ENCODE assay signal across 30 cellular contexts in the genomic region with DNA sequence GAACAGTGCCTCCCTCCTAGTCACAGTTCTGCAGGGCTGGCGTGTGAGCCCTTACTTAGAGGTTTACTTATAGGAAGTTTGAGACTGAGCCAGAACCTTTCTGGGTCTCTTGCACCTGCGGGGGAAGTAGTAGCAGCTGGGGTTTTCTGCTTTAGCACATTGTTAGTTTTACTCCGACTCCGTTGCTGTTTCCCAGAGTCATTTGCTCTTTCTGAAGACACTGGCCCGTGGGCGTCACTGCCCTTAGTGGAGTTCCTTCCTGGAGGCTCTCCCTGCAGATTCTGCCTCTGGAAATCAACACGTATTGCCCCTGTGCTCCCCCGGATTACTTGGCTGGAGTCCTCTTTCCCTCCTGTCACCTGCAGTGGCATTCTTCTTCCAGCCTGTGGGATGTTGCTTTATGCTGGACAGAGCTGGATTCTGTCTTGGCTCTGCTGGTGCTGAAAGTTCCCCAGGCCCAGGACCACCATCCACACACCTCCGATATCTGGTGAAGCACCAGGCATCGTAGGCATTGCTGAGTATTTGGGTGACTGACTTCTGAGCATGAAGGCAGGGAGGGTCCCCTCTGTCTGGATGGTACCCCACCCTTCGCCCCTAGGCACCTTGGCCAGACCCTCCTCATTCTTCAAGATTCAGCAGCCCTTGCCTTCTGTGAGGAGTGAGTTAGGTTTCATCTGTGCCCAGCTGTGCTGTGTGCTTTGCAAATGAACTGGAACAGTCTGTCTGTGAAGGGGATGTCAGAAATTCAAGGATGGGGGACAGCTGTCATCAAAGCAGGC. TPM values are rescaled to one million over a fixed set of nuclear protein-coding genes. Genes with fewer than 3 reads are reported as not detected.
A peak's percentile ranks its signal among the peaks of the same experiment; 100 is the strongest.
DNase-seq lines count a peak whose midpoint lies in the region; ATAC-seq and TF ChIP-seq lines count a peak whose summit lies in the region.
"Had no signal": no experiment of that assay in that cellular context is flagged by ENCODE, and none has a peak within 500 bp of the region (broad histone marks: within the 10 kb centered on the region; RNA-seq: fewer than 3 reads in every experiment).

No MANE protein-coding gene starts in this region.

- H3K79me2 ChIP-seq in neural progenitor cell (ENCODE audit: low read depth) = peaks cover 92% of the 10 kb centered on the region

- H3K9me3 Mint-ChIP-seq in neural progenitor cell = no peaks in the 10 kb centered on the region
- H3K9me3 Mint-ChIP-seq in CD4-positive, alpha-beta T cell = no peaks in the 10 kb centered on the region
- H3K9me3 Mint-ChIP-seq: activated CD4-positive, alpha-beta T cell treated with anti-CD3 and anti-CD28 coated beads, Interleukin-2, amount 10 ng/mL, durations not matched to agents 24 days and 14 days; neural crest cell; stimulated activated memory B cell treated with anti-CD40 and anti-IgM and Interleukin-4, amounts not matched to agents 10 μg/mL and 1 μg/mL and 100 μg/mL, for 72 hours had no signal

- H3K4me2 ChIP-seq in neural progenitor cell = no peak overlapping the region
- H3K4me2 ChIP-seq: A549 had no signal

- no peak for TF ChIP-seq CTCF in neural progenitor cell (IDR thresholded peaks at IDR 0.05)
- TF ChIP-seq CTCF in CD4-positive, alpha-beta T cell (IDR thresholded peaks at IDR 0.05) = no peak

- H3K4me3 ChIP-seq in neural progenitor cell = no peak overlapping the region
- H3K4me3 ChIP-seq: A549, dorsolateral prefrontal cortex, gastrocnemius medialis, HAP-1, MG63, prostate gland, suprapubic skin, vagina had no signal

- peaks cover 14% of the 10 kb centered on the region for H3K4me1 ChIP-seq in neural progenitor cell
- H3K4me1 ChIP-seq: gastrocnemius medialis, HAP-1 had no signal

- peak in 1 of 2 donors; percentile 36 for ATAC-seq in left cardiac atrium
- no peak for ATAC-seq in Right ventricle myocardium superior (ENCODE audit: poor library complexity)
- ATAC-seq in GM19452 (IDR thresholded peaks at IDR 0.05; ENCODE audit: unreplicated experiment) = no peak
- ATAC-seq in GM18868 (IDR thresholded peaks at IDR 0.05; ENCODE audit: unreplicated experiment) = no peak
- no peak for ATAC-seq in HG03108 (IDR thresholded peaks at IDR 0.05; ENCODE audit: unreplicated experiment)
- no peak for ATAC-seq in CD4-positive, alpha-beta T cell (ENCODE audit: poor library complexity)
- ATAC-seq: A549; gastrocnemius medialis; sciatic nerve; stimulated activated memory B cell treated with anti-CD40 and anti-IgM and Interleukin-4, amounts not matched to agents 10 μg/mL and 1 μg/mL and 100 μg/mL, for 72 hours had no signal

- H3K9me3 ChIP-seq in neural progenitor cell (ENCODE audit: low read depth) = no peaks in the 10 kb centered on the region
- no peaks in the 10 kb centered on the region for H3K9me3 ChIP-seq in CD4-positive, alpha-beta T cell (ENCODE audit: control insufficient read depth, low read length)
- H3K9me3 ChIP-seq: A549, gastrocnemius medialis, HAP-1, MG63, prostate gland, suprapubic skin, vagina had no signal

- no peaks in the 10 kb centered on the region for H3K36me3 Mint-ChIP-seq in neural progenitor cell
- no peaks in the 10 kb centered on the region for H3K36me3 Mint-ChIP-seq in CD4-positive, alpha-beta T cell (ENCODE audit: low read depth)
- H3K36me3 Mint-ChIP-seq: stimulated activated memory B cell treated with anti-CD40 and anti-IgM and Interleukin-4, amounts not matched to agents 10 μg/mL and 1 μg/mL and 100 μg/mL, for 72 hours had no signal

- H2AFZ ChIP-seq in neural progenitor cell (replicated peaks) = no peak overlapping the region

- H3K27ac Mint-ChIP-seq in neural progenitor cell = peak overlapping the region; percentile 74
- H3K27ac Mint-ChIP-seq in CD4-positive, alpha-beta T cell = no peak overlapping the region
- H3K27ac Mint-ChIP-seq: activated CD4-positive, alpha-beta T cell treated with anti-CD3 and anti-CD28 coated beads, Interleukin-2, amount 10 ng/mL, durations not matched to agents 24 days and 14 days; stimulated activated memory B cell treated with anti-CD40 and anti-IgM and Interleukin-4, amounts not matched to agents 10 μg/mL and 1 μg/mL and 100 μg/mL, for 72 hours had no signal

- intact Hi-C loops in left cardiac atrium (cut with DNase I) (no loop called here), Right ventricle myocardium superior (cut with DNase I) (no loop called here)
- intact Hi-C loops in CD4-positive, alpha-beta T cell (cut with DNase I, micrococcal nuclease) = no loop called here

- H3K27me3 ChIP-seq in neural progenitor cell = no peaks in the 10 kb centered on the region
- H3K27me3 ChIP-seq in CD4-positive, alpha-beta T cell (ENCODE audit: control insufficient read depth, insufficient read depth, low read length) = no peaks in the 10 kb centered on the region
- H3K27me3 ChIP-seq: dorsolateral prefrontal cortex, gastrocnemius medialis, MG63, suprapubic skin, vagina had no signal

- H3K4me1 Mint-ChIP-seq in neural progenitor cell = peaks cover 22% of the 10 kb centered on the region
- H3K4me1 Mint-ChIP-seq in CD4-positive, alpha-beta T cell (ENCODE audit: low read depth) = no peaks in the 10 kb centered on the region
- H3K4me1 Mint-ChIP-seq: activated CD4-positive, alpha-beta T cell treated with anti-CD3 and anti-CD28 coated beads, Interleukin-2, amount 10 ng/mL, durations not matched to agents 24 days and 14 days; stimulated activated memory B cell treated with anti-CD40 and anti-IgM and Interleukin-4, amounts not matched to agents 10 μg/mL and 1 μg/mL and 100 μg/mL, for 72 hours had no signal

- POLR2A ChIA-PET in CD4-positive, alpha-beta T cell (lab: Charles Lee) = no interaction called here

- H3K27ac ChIP-seq in neural progenitor cell = no peak overlapping the region
- H3K27ac ChIP-seq in CD4-positive, alpha-beta T cell (ENCODE audit: low read depth, low read length) = no peak overlapping the region
- H3K27ac ChIP-seq: A549, gastrocnemius medialis, prostate gland, suprapubic skin, vagina had no signal

- H3K27me3 Mint-ChIP-seq in neural progenitor cell (ENCODE audit: insufficient read depth, low read depth) = no peaks in the 10 kb centered on the region
- H3K27me3 Mint-ChIP-seq in CD4-positive, alpha-beta T cell = no peaks in the 10 kb centered on the region
- H3K27me3 Mint-ChIP-seq: activated CD4-positive, alpha-beta T cell treated with anti-CD3 and anti-CD28 coated beads, Interleukin-2, amount 10 ng/mL, durations not matched to agents 24 days and 14 days had no signal

- peaks cover 98% of the 10 kb centered on the region for H4K20me1 ChIP-seq in neural progenitor cell (ENCODE audit: low read depth)

- CTCF ChIA-PET in CD4-positive, alpha-beta T cell (lab: Charles Lee) = no interaction called here

- no peak overlapping the region for H3K9ac ChIP-seq in neural progenitor cell

- no peaks in the 10 kb centered on the region for H3K36me3 ChIP-seq in neural progenitor cell
- H3K36me3 ChIP-seq: gastrocnemius medialis, HAP-1, MG63, prostate gland, suprapubic skin, vagina had no signal

- DNase-seq in left cardiac atrium = peak; percentile 7
- DNase-seq in Right ventricle myocardium superior = no peak
- peak; percentile 64 for DNase-seq in dermis blood vessel endothelial cell
- DNase-seq in neural progenitor cell (ENCODE audit: low spot score) = no peak
- DNase-seq in CD4-positive, alpha-beta T cell = no peak
- DNase-seq: activated CD4-positive, alpha-beta T cell treated with anti-CD3 and anti-CD28 coated beads, Interleukin-2, amount 10 ng/mL, durations not matched to agents 24 days and 14 days; activated gamma-delta T cell treated with Interleukin-2 at 50 U/mL for 16 hours; activated T-cell treated with anti-CD3 and anti-CD28 coated beads, Interleukin-2, amount 50 U/mL, for 1 hour; AML-193; DMS79 treated with DMSO at 0.1 percent for 48 hours; gastrocnemius medialis; GF-D8; hippocampal formation; KG1; MG63; NCI-H2081; SIG-M5; stimulated activated CD4-positive, alpha-beta T cell treated with anti-CD3 and anti-CD28 coated beads, Interleukin-4, amount 100 ng/mL, for 4 hours had no signal

- no peak overlapping the region for H3K4me3 Mint-ChIP-seq in neural progenitor cell
- no peak overlapping the region for H3K4me3 Mint-ChIP-seq in CD4-positive, alpha-beta T cell
- H3K4me3 Mint-ChIP-seq: activated CD4-positive, alpha-beta T cell treated with anti-CD3 and anti-CD28 coated beads, Interleukin-2, amount 10 ng/mL, durations not matched to agents 24 days and 14 days; neural crest cell; stimulated activated memory B cell treated with anti-CD40 and anti-IgM and Interleukin-4, amounts not matched to agents 10 μg/mL and 1 μg/mL and 100 μg/mL, for 72 hours had no signal

- H3F3A ChIP-seq in neural progenitor cell (ENCODE audit: low read depth) = no peaks in the 10 kb centered on the region

RNA-seq across cellular contexts. Expression of a gene that starts 51.7 kb away (rescaled TPM):
- total RNA-seq in left cardiac atrium (10 to 100 TPM; 22.5 to 23.9 TPM), Right ventricle myocardium superior (25.4 TPM), dermis blood vessel endothelial cell (9.0 and 10.2 TPM in 2 replicates), neural progenitor cell (ENCODE audit: low replicate concordance) (20.4 and 26.9 TPM in 2 replicates)
- 1 to 10 TPM; 2.6 to 3.1 TPM for total RNA-seq in CD4-positive, alpha-beta T cell

Comparison
In these comparisons a context has a peak if more than half of its experiments do, and no peak if none do; other contexts are left out.
1. DNase-seq: peak in left cardiac atrium (single experiment) and dermis blood vessel endothelial cell (single experiment); none in Right ventricle myocardium superior (single experiment), neural progenitor cell (single experiment) and CD4-positive, alpha-beta T cell (0 of 10).